In genomic region chr1:171799166-171799565, GRCh38 we compare ENCODE assay signal across 22 cellular contexts. TPM values are rescaled to one million over a fixed set of nuclear protein-coding genes. Genes with fewer than 3 reads are reported as not detected.
DNase-seq lines count a peak whose midpoint lies in the region; ATAC-seq, FAIRE-seq and TF ChIP-seq lines count a peak whose summit lies in the region.
"Had no signal": no experiment of that assay in that cellular context is flagged by ENCODE, and none has a peak within 500 bp of the region (broad histone marks: within the 10 kb centered on the region; RNA-seq: fewer than 3 reads in every experiment).

No MANE protein-coding gene starts in this region.

- H3K27me3 ChIP-seq in heart right ventricle (no peaks in the 10 kb centered on the region), endothelial cell of umbilical vein (ENCODE audit: control insufficient read depth in 2 of 2, insufficient read depth in 2 of 2, low read length in 2 of 2) (no peaks in the 10 kb centered on the region), mesenchymal stem cell (ENCODE audit: control insufficient read depth in 1 of 2, insufficient read depth in 1 of 2, low read length in 2 of 2) (no peaks in the 10 kb centered on the region), testis (no peaks in the 10 kb centered on the region)
- H3K27me3 ChIP-seq: BE2C had no signal

- intact Hi-C loops in left ventricle myocardium superior (cut with micrococcal nuclease) (no loop called here), heart right ventricle (cut with DNase I) (loop anchor here in 2 of 10 donors (10.0 kb wide), 2 partner anchors 626 to 646 kb away; partner anchors contain the start of genes C1orf105 (in 1 of the 2) and PIGC (in 1 of the 2)), endothelial cell of umbilical vein (cut with micrococcal nuclease) (no loop called here), testis (cut with DNase I; ENCODE audit: low total_unique reads) (no loop called here)

- H3K36me3 Mint-ChIP-seq in activated CD8-positive, alpha-beta memory T cell treated with anti-CD3 and anti-CD28 coated beads, Interleukin-2, amount 10 ng/mL, durations not matched to agents 7 days and 5 days: peaks cover 36% of the 10 kb centered on the region

- WGBS in heart right ventricle, 2 donors: 40 to 50% methylated on average over 4 of the region's 4 CpGs
- 89% methylated on average over 3 of the region's 4 CpGs for WGBS in mesenchymal stem cell
- WGBS in testis, 2 donors: 19 to 31% methylated on average over 4 of the region's 4 CpGs

- H3K4ac ChIP-seq in mesenchymal stem cell (ENCODE audit: low read depth in 1 of 2, low read length in 2 of 2): no peak overlapping the region

- H3K4me1 ChIP-seq in heart right ventricle (peaks cover 0 to 30% (median 15%) of the 10 kb centered on the region in 9 donors), endothelial cell of umbilical vein (ENCODE audit: control insufficient read depth, extremely low read depth, insufficient read depth, low read length) (peaks cover 3% of the 10 kb centered on the region), mesenchymal stem cell (ENCODE audit: control insufficient read depth, insufficient read depth, low read depth, low read length) (no peaks in the 10 kb centered on the region), testis (peaks cover 30% of the 10 kb centered on the region)
- H3K4me1 ChIP-seq: HAP-1 had no signal

- H3K4me2 ChIP-seq in endothelial cell of umbilical vein (ENCODE audit: insufficient read depth, low read length) (no peak overlapping the region), mesenchymal stem cell (ENCODE audit: low read length, poor library complexity, severe bottlenecking) (no peak overlapping the region)

- H2AFZ ChIP-seq in endothelial cell of umbilical vein (ENCODE audit: low read depth, low read length): no peak overlapping the region
- no peak overlapping the region for H2AFZ ChIP-seq in mesenchymal stem cell (ENCODE audit: low read depth, low read length)

- no peak overlapping the region for H3K27ac ChIP-seq in heart right ventricle
- H3K27ac ChIP-seq in endothelial cell of umbilical vein (ENCODE audit: insufficient read depth, low read depth, low read length): no peak overlapping the region
- H3K27ac ChIP-seq in mesenchymal stem cell (ENCODE audit: low read length, poor library complexity, severe bottlenecking): no peak overlapping the region
- H3K27ac ChIP-seq in testis: peak overlapping the region; percentile 48 to 60

- no peak for TF ChIP-seq POLR2A in endothelial cell of umbilical vein (IDR thresholded peaks at IDR 0.05; ENCODE audit: low read depth, low read length)
- no peak for TF ChIP-seq POLR2A in testis (IDR thresholded peaks at IDR 0.05)

- H4K91ac ChIP-seq in mesenchymal stem cell (ENCODE audit: low read length): no peak overlapping the region

- no peak overlapping the region for H3K18ac ChIP-seq in mesenchymal stem cell (ENCODE audit: low read depth in 1 of 2, low read length in 2 of 2)

- dilution Hi-C loops in endothelial cell of umbilical vein (cut with MboI; ENCODE audit: extremely low pct_ligation_motif_present, low sequenced_read_pairs): loop anchor here (25.0 kb wide), 1 partner anchor 188 kb away; no protein-coding TSS in a partner anchor

- H3K4me3 ChIP-seq in heart right ventricle: no peak overlapping the region
- H3K4me3 ChIP-seq in endothelial cell of umbilical vein (replicated peaks in 1 of 3; ENCODE audit: insufficient read depth in 1 of 3, low read depth in 1 of 3, low read length in 3 of 3): no peak overlapping the region
- H3K4me3 ChIP-seq in mesenchymal stem cell (ENCODE audit: insufficient read depth in 1 of 2, low read depth in 1 of 2, low read length in 2 of 2): no peak overlapping the region
- no peak overlapping the region for H3K4me3 ChIP-seq in testis
- H3K4me3 ChIP-seq: HAP-1 had no signal

- H3K9me3 Mint-ChIP-seq in activated CD8-positive, alpha-beta memory T cell treated with anti-CD3 and anti-CD28 coated beads, Interleukin-2, amount 10 ng/mL, durations not matched to agents 7 days and 5 days (ENCODE audit: low read depth): no peaks in the 10 kb centered on the region
- H3K9me3 Mint-ChIP-seq: CD4-positive, CD25-positive, alpha-beta regulatory T cell had no signal

- DNase-seq in left ventricle myocardium superior (no peak), heart right ventricle (no peak), endothelial cell of umbilical vein (ENCODE audit: low read depth, low spot score) (peak; percentile 53), mesenchymal stem cell (no peak), testis (peak; percentile 81)
- DNase-seq in activated CD4-positive, alpha-beta T cell treated with anti-CD3 and anti-CD28 coated beads, Interleukin-2, amount 50 U/mL, for 48 hours: no peak
- DNase-seq in activated CD8-positive, alpha-beta memory T cell treated with anti-CD3 and anti-CD28 coated beads, Interleukin-2, amount 10 ng/mL, durations not matched to agents 7 days and 5 days: no peak
- DNase-seq: BE2C; CD4-positive, CD25-positive, alpha-beta regulatory T cell; COR-L47; DMS 273 treated with DMSO at 0.1 percent for 48 hours; DND-41; KBM-7; NCI-H1417 treated with DMSO at 0.1 percent for 48 hours; NCI-H187 treated with DMSO at 0.1 percent for 48 hours; NCI-H226; NCI-H524; RPMI8226; SHP77 treated with DMSO at 0.1 percent for 48 hours had no signal

- no peaks in the 10 kb centered on the region for H3K79me2 ChIP-seq in endothelial cell of umbilical vein (ENCODE audit: control insufficient read depth, insufficient read depth, low read length)

- ATAC-seq in left ventricle myocardium superior: peak; percentile 32
- ATAC-seq in heart right ventricle: no peak
- no peak for ATAC-seq in activated CD8-positive, alpha-beta memory T cell treated with anti-CD3 and anti-CD28 coated beads, Interleukin-2, amount 10 ng/mL, durations not matched to agents 7 days and 5 days
- no peak for ATAC-seq in GM21447 (IDR thresholded peaks at IDR 0.05; ENCODE audit: unreplicated experiment)

- TF ChIP-seq CTCF in heart right ventricle (IDR thresholded peaks at IDR 0.05): no peak
- no peak for TF ChIP-seq CTCF in endothelial cell of umbilical vein (IDR thresholded peaks at IDR 0.05; ENCODE audit: extremely low read depth in 1 of 2, insufficient read depth in 1 of 2, low read depth in 1 of 2, low read length in 2 of 2)
- no peak for TF ChIP-seq CTCF in testis (IDR thresholded peaks at IDR 0.05)

- H3K79me1 ChIP-seq in mesenchymal stem cell (replicated peaks; ENCODE audit: low read length, poor library complexity, severe bottlenecking): peaks cover 2% of the 10 kb centered on the region

- no peak overlapping the region for H2BK5ac ChIP-seq in mesenchymal stem cell (ENCODE audit: low read depth, low read length, poor library complexity, severe bottlenecking)

- no peak overlapping the region for H2BK15ac ChIP-seq in mesenchymal stem cell (ENCODE audit: low read depth, poor library complexity, severe bottlenecking)

- H3K9ac ChIP-seq in endothelial cell of umbilical vein (replicated peaks; ENCODE audit: extremely low read depth, insufficient read depth, low read length): no peak overlapping the region
- peak overlapping the region; percentile 35 for H3K9ac ChIP-seq in mesenchymal stem cell (ENCODE audit: low read length)

- H3K36me3 ChIP-seq in heart right ventricle: peaks cover 0 to 47% (median 26%) of the 10 kb centered on the region in 9 donors
- H3K36me3 ChIP-seq in endothelial cell of umbilical vein (ENCODE audit: control insufficient read depth in 2 of 2, extremely low read depth in 1 of 2, insufficient read depth in 2 of 2, low read length in 2 of 2): peaks cover 5 to 14% of the 10 kb centered on the region in 2 experiments
- H3K36me3 ChIP-seq in mesenchymal stem cell (ENCODE audit: control insufficient read depth in 1 of 2, insufficient read depth in 2 of 2, low read depth in 1 of 2, low read length in 2 of 2): peaks cover 14 to 36% of the 10 kb centered on the region in 2 experiments
- H3K36me3 ChIP-seq in testis (ENCODE audit: low read depth, missing control alignments): no peaks in the 10 kb centered on the region

- no peak overlapping the region for H3K23ac ChIP-seq in mesenchymal stem cell (ENCODE audit: low read length in 2 of 2)

- no TSS peak for BruUV-seq in endothelial cell of umbilical vein (replicated peaks; lab: Mats Ljungman, UMichigan)

- peaks cover 9% of the 10 kb centered on the region for H3K4me1 Mint-ChIP-seq in activated CD8-positive, alpha-beta memory T cell treated with anti-CD3 and anti-CD28 coated beads, Interleukin-2, amount 10 ng/mL, durations not matched to agents 7 days and 5 days

- no peaks in the 10 kb centered on the region for H3K9me1 ChIP-seq in endothelial cell of umbilical vein (replicated peaks; ENCODE audit: control insufficient read depth, extremely low read depth, insufficient read depth, low read length)

- no peaks in the 10 kb centered on the region for H3K27me3 Mint-ChIP-seq in activated CD8-positive, alpha-beta memory T cell treated with anti-CD3 and anti-CD28 coated beads, Interleukin-2, amount 10 ng/mL, durations not matched to agents 7 days and 5 days
- H3K27me3 Mint-ChIP-seq: CD4-positive, CD25-positive, alpha-beta regulatory T cell had no signal

- no peak overlapping the region for H2BK120ac ChIP-seq in mesenchymal stem cell (ENCODE audit: low read depth, low read length)

- FAIRE-seq in endothelial cell of umbilical vein (lab: Jason Lieb, UNC): no peak
- FAIRE-seq: G401.6 had no signal

- no peak overlapping the region for H3K27ac Mint-ChIP-seq in activated CD8-positive, alpha-beta memory T cell treated with anti-CD3 and anti-CD28 coated beads, Interleukin-2, amount 10 ng/mL, durations not matched to agents 7 days and 5 days

- no peak overlapping the region for H4K8ac ChIP-seq in mesenchymal stem cell (ENCODE audit: low read length)

- H2AK5ac ChIP-seq in mesenchymal stem cell (ENCODE audit: low read length, severe bottlenecking): no peak overlapping the region

- no peak overlapping the region for H3K4me3 Mint-ChIP-seq in activated CD8-positive, alpha-beta memory T cell treated with anti-CD3 and anti-CD28 coated beads, Interleukin-2, amount 10 ng/mL, durations not matched to agents 7 days and 5 days
- H3K4me3 Mint-ChIP-seq: CD4-positive, CD25-positive, alpha-beta regulatory T cell had no signal

- no peaks in the 10 kb centered on the region for H4K20me1 ChIP-seq in endothelial cell of umbilical vein (replicated peaks; ENCODE audit: control insufficient read depth, extremely low read depth, insufficient read depth, low read length)

- H3K9me3 ChIP-seq in heart right ventricle (no peaks in the 10 kb centered on the region), endothelial cell of umbilical vein (replicated peaks; ENCODE audit: control insufficient read depth, insufficient read depth, low read length) (no peaks in the 10 kb centered on the region), mesenchymal stem cell (ENCODE audit: control insufficient read depth, low read length) (no peaks in the 10 kb centered on the region), testis (no peaks in the 10 kb centered on the region)
- H3K9me3 ChIP-seq: BE2C, HAP-1 had no signal

- no peak overlapping the region for H3K14ac ChIP-seq in mesenchymal stem cell (ENCODE audit: low read length in 2 of 2)

- H2BK12ac ChIP-seq in mesenchymal stem cell (ENCODE audit: low read length in 2 of 2): no peak overlapping the region

- POLR2A ChIA-PET in endothelial cell of umbilical vein (lab: Charles Lee): no interaction called here

- CTCF ChIA-PET in endothelial cell of umbilical vein (lab: Charles Lee): interaction anchor here (1.9 to 8.6 kb wide), 6 partner anchors 12 to 184 kb away, joined by 6 to 538 read pairs (median 19); partner anchors contain the start of gene METTL13
- CTCF ChIA-PET in activated CD8-positive, alpha-beta memory T cell treated with anti-CD3 and anti-CD28 coated beads, Interleukin-2, amount 10 ng/mL, durations not matched to agents 7 days and 5 days (lab: Charles Lee): interaction anchor here (0.8 to 6.9 kb wide), 6 partner anchors 18 to 189 kb away, joined by 3 to 94 read pairs (median 8); partner anchors contain the start of gene METTL13

RNA-seq across cellular contexts. Expression of gene METTL13, which starts 17.7 kb away (rescaled TPM):
- total RNA-seq in left ventricle myocardium superior: 18.8 TPM
- 10 to 100 TPM; 12.9 to 20.2 (median 16.5) TPM for total RNA-seq in heart right ventricle
- polyA plus RNA-seq in heart right ventricle: 10 to 100 TPM in 1 of 2 donors, 1 to 10 TPM in 1; 3.2 to 18.9 TPM
- 26.5 and 29.7 TPM in 2 replicates for total RNA-seq in endothelial cell of umbilical vein
- 21.0 and 21.2 TPM in 2 replicates for polyA plus RNA-seq in endothelial cell of umbilical vein
- polyA plus RNA-seq in endothelial cell of umbilical vein (2011; cell fraction: cytosol; rRNA removed): 24.9 and 31.0 TPM in 2 replicates
- polyA plus RNA-seq in endothelial cell of umbilical vein (2011; cell fraction: nucleus; rRNA removed): 16.6 and 19.3 TPM in 2 replicates
- 24.1 and 30.7 TPM in 2 replicates for polyA plus RNA-seq in endothelial cell of umbilical vein (2012)
- 28.3 and 29.7 TPM in 2 replicates for polyA minus RNA-seq in endothelial cell of umbilical vein
- 26.8 TPM for polyA minus RNA-seq in endothelial cell of umbilical vein (2011; cell fraction: cytosol; rRNA and poly(A)+ RNA removed)
- 8.8 TPM in 2 replicates for polyA minus RNA-seq in endothelial cell of umbilical vein (2011; cell fraction: nucleus; rRNA and poly(A)+ RNA removed)
- 10.4 TPM for polyA plus RNA-seq in mesenchymal stem cell (2013, experiment 1 of 2)
- polyA plus RNA-seq in mesenchymal stem cell (2013, experiment 2 of 2): 11.3 TPM
- 10 to 100 TPM; 47.5 to 50.3 TPM for total RNA-seq in testis
- 47.2 TPM for polyA plus RNA-seq in testis (ENCODE audit: insufficient read depth, low read depth, low replicate concordance)
- total RNA-seq in activated CD8-positive, alpha-beta memory T cell treated with anti-CD3 and anti-CD28 coated beads, Interleukin-2, amount 10 ng/mL, durations not matched to agents 7 days and 5 days: 10 to 100 TPM; 47.0 to 56.4 TPM

RNA-seq across cellular contexts. Expression of gene DNM3, which starts 42.1 kb away (rescaled TPM):
- total RNA-seq in left ventricle myocardium superior (2.3 TPM), heart right ventricle (1 to 10 TPM in 9 of 10 donors, under 1 TPM in 1; 0.77 to 2.8 (median 2.2) TPM), endothelial cell of umbilical vein (2.5 and 3.6 TPM in 2 replicates), testis (10 to 100 TPM in 1 of 2 donors, 1 to 10 TPM in 1; 8.4 to 10.2 TPM)
- polyA plus RNA-seq in heart right ventricle (1 to 10 TPM in 1 of 2 donors, under 1 TPM in 1; 0.78 to 2.7 TPM), endothelial cell of umbilical vein (1.1 and 1.4 TPM in 2 replicates), testis (ENCODE audit: insufficient read depth, low read depth, low replicate concordance) (4.9 TPM)
- 0.97 and 1.2 TPM in 2 replicates for polyA plus RNA-seq in endothelial cell of umbilical vein (2011; cell fraction: cytosol; rRNA removed)
- polyA plus RNA-seq in endothelial cell of umbilical vein (2011; cell fraction: nucleus; rRNA removed): 1.7 and 1.8 TPM in 2 replicates
- 0.30 and 0.86 TPM in 2 replicates for polyA plus RNA-seq in endothelial cell of umbilical vein (2012)
- polyA minus RNA-seq in endothelial cell of umbilical vein: 2.4 and 2.7 TPM in 2 replicates
- polyA minus RNA-seq in endothelial cell of umbilical vein (2011; cell fraction: cytosol; rRNA and poly(A)+ RNA removed): not detected
- 7.3 and 9.1 TPM in 2 replicates for polyA minus RNA-seq in endothelial cell of umbilical vein (2011; cell fraction: nucleus; rRNA and poly(A)+ RNA removed)
- polyA plus RNA-seq in mesenchymal stem cell (2013, experiment 1 of 2): 1.3 TPM
- 1.1 TPM for polyA plus RNA-seq in mesenchymal stem cell (2013, experiment 2 of 2)
- 1 to 10 TPM; 1.7 to 2.2 TPM for total RNA-seq in activated CD8-positive, alpha-beta memory T cell treated with anti-CD3 and anti-CD28 coated beads, Interleukin-2, amount 10 ng/mL, durations not matched to agents 7 days and 5 days

RNA-seq across cellular contexts. Expression of gene VAMP4, which starts 57.3 kb away (rescaled TPM):
- total RNA-seq in left ventricle myocardium superior (11.4 TPM), heart right ventricle (10 to 100 TPM in 5 of 10 donors, 1 to 10 TPM in 5; 6.6 to 12.5 (median 9.2) TPM), endothelial cell of umbilical vein (10.1 and 10.4 TPM in 2 replicates), testis (10 to 100 TPM; 22.6 to 23.7 TPM)
- polyA plus RNA-seq in heart right ventricle (1 to 10 TPM; 4.1 to 6.1 TPM), endothelial cell of umbilical vein (1.6 and 2.1 TPM in 2 replicates), testis (ENCODE audit: insufficient read depth, low read depth, low replicate concordance) (28.6 TPM)
- polyA plus RNA-seq in endothelial cell of umbilical vein (2011; cell fraction: cytosol; rRNA removed): 3.2 and 3.3 TPM in 2 replicates
- polyA plus RNA-seq in endothelial cell of umbilical vein (2011; cell fraction: nucleus; rRNA removed): 6.6 and 9.8 TPM in 2 replicates
- polyA plus RNA-seq in endothelial cell of umbilical vein (2012): 5.8 and 7.0 TPM in 2 replicates
- polyA minus RNA-seq in endothelial cell of umbilical vein: 1.2 and 2.1 TPM in 2 replicates
- 4.8 TPM for polyA minus RNA-seq in endothelial cell of umbilical vein (2011; cell fraction: cytosol; rRNA and poly(A)+ RNA removed)
- 2.0 and 5.0 TPM in 2 replicates for polyA minus RNA-seq in endothelial cell of umbilical vein (2011; cell fraction: nucleus; rRNA and poly(A)+ RNA removed)
- 8.6 TPM for polyA plus RNA-seq in mesenchymal stem cell (2013, experiment 1 of 2)
- 9.3 TPM for polyA plus RNA-seq in mesenchymal stem cell (2013, experiment 2 of 2)
- total RNA-seq in activated CD8-positive, alpha-beta memory T cell treated with anti-CD3 and anti-CD28 coated beads, Interleukin-2, amount 10 ng/mL, durations not matched to agents 7 days and 5 days: 10 to 100 TPM; 12.5 to 16.9 TPM

Comparison
In these comparisons a context has a peak if more than half of its experiments do, and no peak if none do; other contexts are left out.
1. DNase-seq: peak in endothelial cell of umbilical vein (single experiment) and testis (single experiment); none in left ventricle myocardium superior (single experiment), heart right ventricle (0 of 2), mesenchymal stem cell (single experiment), activated CD4-positive, alpha-beta T cell treated with anti-CD3 and anti-CD28 coated beads, Interleukin-2, amount 50 U/mL, for 48 hours (0 of 2) and activated CD8-positive, alpha-beta memory T cell treated with anti-CD3 and anti-CD28 coated beads, Interleukin-2, amount 10 ng/mL, durations not matched to agents 7 days and 5 days (single experiment).
2. H3K27ac ChIP-seq: peak in testis (2 of 2); none in heart right ventricle (0 of 10), endothelial cell of umbilical vein (single experiment) and mesenchymal stem cell (single experiment).